Comparison of ENCODE assay signal across 8 cellular contexts in the genomic region with DNA sequence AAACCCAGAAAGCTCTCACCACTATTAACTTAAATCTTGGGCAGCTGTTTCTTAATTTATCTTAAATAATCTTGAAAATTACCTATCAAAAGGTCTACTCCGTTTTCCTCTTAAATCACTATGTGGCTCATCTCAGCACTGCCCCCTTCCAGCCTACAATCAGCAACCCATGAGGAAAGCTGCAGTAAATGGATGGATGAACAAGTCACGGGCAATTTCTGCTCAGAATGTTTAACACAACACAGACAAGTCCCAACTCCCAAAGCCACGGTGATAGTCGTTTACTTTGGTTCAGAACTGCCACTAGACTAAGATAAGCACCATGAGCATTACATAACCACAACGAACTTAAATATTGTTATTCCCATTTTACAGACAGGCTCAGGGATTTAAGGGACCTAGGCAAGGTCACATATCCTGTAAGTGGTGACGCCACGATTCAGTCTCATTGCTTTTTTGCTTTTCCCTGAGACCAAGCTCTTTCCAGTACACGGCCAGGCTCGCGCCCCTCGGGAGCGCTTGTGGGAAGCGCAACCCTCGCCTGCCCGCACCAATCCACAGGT. TPM values are rescaled to one million over a fixed set of nuclear protein-coding genes. Genes with fewer than 3 reads are reported as not detected.
DNase-seq lines count a peak whose midpoint lies in the region; ATAC-seq, FAIRE-seq and TF ChIP-seq lines count a peak whose summit lies in the region.

No MANE protein-coding gene starts in this region.

- H3K4me3 ChIP-seq in GM23248 (peak overlapping the region; percentile 88), H1 (ENCODE audit: extremely low read depth in 1 of 4, insufficient read depth in 2 of 4, low read depth in 3 of 4, low read length in 4 of 4) (peak overlapping the region; percentile 80 to 97 (median 87))

- no peak for FAIRE-seq in H1 (lab: Jason Lieb, UNC)
- FAIRE-seq in RCC 7860 (lab: Jason Lieb, UNC) = no peak

- no peak overlapping the region for H3K23ac ChIP-seq in H1 (ENCODE audit: insufficient read length)

- no peaks in the 10 kb centered on the region for H3K36me3 Mint-ChIP-seq in naive B cell

- H4K91ac ChIP-seq in H1 (replicated peaks; ENCODE audit: insufficient read length, low read length) = no peak overlapping the region

- H4K20me1 ChIP-seq in GM23248 (ENCODE audit: insufficient read depth) (peaks cover 5% of the 10 kb centered on the region; the same call in 1 of the 2 replicates), H1 (replicated peaks in 1 of 2; ENCODE audit: control insufficient read depth in 1 of 2, insufficient read depth in 2 of 2, low read length in 2 of 2) (peaks cover 11 to 15% of the 10 kb centered on the region in 2 experiments)

- H3K27ac ChIP-seq in GM23248 = peak overlapping the region; percentile 98
- peak overlapping the region; percentile 89 for H3K27ac ChIP-seq in H1 (ENCODE audit: low read depth, low read length)

- no peaks in the 10 kb centered on the region for H3K9me2 ChIP-seq in GM23248 (ENCODE audit: insufficient read depth)

- peak overlapping the region; percentile 68; the same call in 1 of the 2 replicates for H3K18ac ChIP-seq in H1 (ENCODE audit: extremely low read depth, low read length)

- H3F3A ChIP-seq in GM23248 (ENCODE audit: insufficient read depth) = peaks cover 29% of the 10 kb centered on the region

- 1 to 6% methylated on average over 11 to 15 of the region's 15 CpGs for WGBS in GM23248 (ENCODE audit: low coverage in 1 of 2, low lambda C conversion rate in 2 of 2, missing lambda C conversion rate in 2 of 2), 2 experiments
- 3% methylated on average over 15 of the region's 15 CpGs; no CpG with 5 or more reads in 1 of the 2 experiments for WGBS in H1 (ENCODE audit: extremely low coverage in 1 of 2, insufficient coverage in 1 of 2, insufficient read length in 1 of 2, insufficient replicate concordance in 2 of 2, low coverage in 1 of 2, low lambda C conversion rate in 2 of 2, missing lambda C conversion rate in 1 of 2), 2 experiments

- TF ChIP-seq EP300 in H1 (IDR thresholded peaks at IDR 0.05; ENCODE audit: borderline replicate concordance in 1 of 2, low read depth in 2 of 2, low read length in 2 of 2) = no peak

- H3K27ac Mint-ChIP-seq in naive B cell = peak overlapping the region; percentile 3 to 98 (median 89)

- H2BK120ac ChIP-seq in H1 (replicated peaks; ENCODE audit: low read depth, low read length) = no peak overlapping the region

- no peak for TF ChIP-seq RAD21 in H1 (IDR thresholded peaks at IDR 0.05 in 1 of 2, conservative IDR thresholded peaks at IDR 0.05 in 1 of 2; ENCODE audit: low read depth in 2 of 2, low read length in 2 of 2)

- H3K27me3 ChIP-seq in GM23248 (replicated peaks; ENCODE audit: insufficient read depth) (no peaks in the 10 kb centered on the region), H1 (replicated peaks in 1 of 4; ENCODE audit: control insufficient read depth in 3 of 4, extremely low read depth in 1 of 4, insufficient read depth in 3 of 4, low read length in 3 of 4) (no peaks in the 10 kb centered on the region)

- no peaks in the 10 kb centered on the region for H3K27me3 Mint-ChIP-seq in naive B cell

- peak; percentile 40 for DNase-seq in EL
- peak; percentile 66 for DNase-seq in GM23248
- peak; percentile 5 for DNase-seq in RPMI8226
- DNase-seq in H1 (ENCODE audit: low read depth in 1 of 2, low spot score in 2 of 2) = no peak
- peak; percentile 5 for DNase-seq in naive B cell
- no peak for DNase-seq in RCC 7860 (ENCODE audit: low spot score)
- DNase-seq in COLO829 (ENCODE audit: low spot score) = no peak

- peak overlapping the region; percentile 90 for H2BK5ac ChIP-seq in H1 (ENCODE audit: low read depth, low read length)

- H3K4me1 ChIP-seq in GM23248 (ENCODE audit: insufficient read depth) (peaks cover 14% of the 10 kb centered on the region; the same call in 1 of the 2 replicates), H1 (replicated peaks in 1 of 4; ENCODE audit: control insufficient read depth in 3 of 4, insufficient read depth in 4 of 4, low read length in 3 of 4) (peaks cover 0 to 3% (median 0%) of the 10 kb centered on the region in 4 experiments; a peak in 2 of 7 replicates)

- H3K9ac ChIP-seq in GM23248 (peak overlapping the region; percentile 97), H1 (replicated peaks in 1 of 4; ENCODE audit: extremely low read depth in 1 of 4, low read depth in 3 of 4, low read length in 3 of 4) (peak overlapping the region; percentile 82 to 92 (median 88))

- H4K5ac ChIP-seq in H1 (ENCODE audit: insufficient read length, low read depth, low read length) = no peak overlapping the region

- H3K14ac ChIP-seq in H1 (ENCODE audit: insufficient read length) = no peak overlapping the region

- peak overlapping the region; percentile 24 for H3K56ac ChIP-seq in H1 (replicated peaks; ENCODE audit: insufficient read length, low read depth, low read length)

- peak overlapping the region; percentile 89 to 99 (median 96) for H3K4me3 Mint-ChIP-seq in naive B cell

- H3K79me2 ChIP-seq in GM23248 (ENCODE audit: insufficient read depth) = peaks cover 89% of the 10 kb centered on the region
- H3K79me2 ChIP-seq in H1 (ENCODE audit: control insufficient read depth in 1 of 2, insufficient read depth in 2 of 2, low read length in 2 of 2) = peaks cover 36 to 69% of the 10 kb centered on the region in 2 experiments

- TF ChIP-seq CTCF in H1 (IDR thresholded peaks at IDR 0.05; ENCODE audit: control extremely low read depth in 1 of 3, insufficient read depth in 1 of 3, low read depth in 1 of 3, low read length in 3 of 3) = peak in 1 of 3 experiments; percentile 22; a peak in 1 of 4 replicates

- in situ Hi-C loops in GM23248 (cut with MboI) = no loop called here

- POLR2A ChIA-PET in H1 (lab: Charles Lee; ENCODE audit: partially characterized antibody) = interaction anchor here (0.6 to 3.9 kb wide), 14 partner anchors 9 to 740 kb away, joined by 3 to 24 read pairs (median 6); partner anchors contain the start of genes DNAJA1, NDUFB6, NFX1 and RIGI

- H3K4ac ChIP-seq in H1 (replicated peaks; ENCODE audit: insufficient read length, low read depth, low read length) = no peak overlapping the region

- H2AFZ ChIP-seq in GM23248 (peak overlapping the region; percentile 87), H1 (ENCODE audit: low read length) (no peak overlapping the region)

- H3K23me2 ChIP-seq in H1 (ENCODE audit: low read depth, low read length) = peaks cover 9% of the 10 kb centered on the region

- no peaks in the 10 kb centered on the region; the same call in 1 of the 2 replicates for H3K79me1 ChIP-seq in H1 (ENCODE audit: low read depth, low read length)

- TF ChIP-seq POLR2A in H1 (IDR thresholded peaks at IDR 0.05; ENCODE audit: control extremely low read depth in 1 of 2, low read depth in 2 of 2, low read length in 2 of 2) = no peak; a peak in 1 of 3 replicates

- H3K9me3 Mint-ChIP-seq in naive B cell = no peaks in the 10 kb centered on the region

- H2BK15ac ChIP-seq in H1 (ENCODE audit: low read length) = no peak overlapping the region

- ATAC-seq in naive B cell (ENCODE audit: low read depth in 2 of 2) (no peak), HG03108 (IDR thresholded peaks at IDR 0.05; ENCODE audit: unreplicated experiment) (no peak)

- H3K4me2 ChIP-seq in GM23248 (ENCODE audit: unreplicated experiment) (peak overlapping the region; percentile 94), H1 (ENCODE audit: insufficient read depth in 1 of 2, low read depth in 2 of 2, low read length in 2 of 2) (peak overlapping the region; percentile 70 to 80)

- H2AK5ac ChIP-seq in H1 (ENCODE audit: low read depth, low read length) = no peak overlapping the region

- H3K9me3 ChIP-seq in GM23248 (ENCODE audit: low read depth) (no peaks in the 10 kb centered on the region), H1 (ENCODE audit: insufficient read depth in 2 of 2, low read depth in 1 of 2, low read length in 1 of 2) (no peaks in the 10 kb centered on the region)

- CTCF ChIA-PET in H1 (lab: Charles Lee; ENCODE audit: partially characterized antibody) = interaction anchor here (0.6 to 3.8 kb wide), 9 partner anchors 14 to 172 kb away, joined by 3 to 18 read pairs (median 6); partner anchors contain the start of gene RIGI

- peak overlapping the region; percentile 94; the same call in 1 of the 2 replicates for H4K8ac ChIP-seq in H1 (ENCODE audit: extremely low read depth, insufficient read depth, low read length)

- H3K36me3 ChIP-seq in GM23248 (ENCODE audit: low read depth) (peaks cover 3% of the 10 kb centered on the region; the same call in 1 of the 2 replicates), H1 (ENCODE audit: control insufficient read depth in 2 of 4, insufficient read depth in 4 of 4, low read length in 3 of 4) (peaks cover 0 to 5% (median 0%) of the 10 kb centered on the region in 4 experiments; a peak in 1 of 8 replicates)

- H2BK20ac ChIP-seq in H1 (ENCODE audit: low read length) = no peak overlapping the region

- no peak overlapping the region for H2BK12ac ChIP-seq in H1 (ENCODE audit: low read depth, low read length)

- H3K4me1 Mint-ChIP-seq in naive B cell = peaks cover 19 to 56% (median 45%) of the 10 kb centered on the region in 3 donors

RNA-seq across cellular contexts. Expression of gene SMIM27, which starts 2.0 kb away (rescaled TPM):
- 0.51 and 4.1 TPM in 2 replicates for total RNA-seq in GM23248 (2014; rRNA removed; shearing (Covaris generic))
- polyA plus RNA-seq in GM23248 (2016; fragmentation: Nextera tagmentation; extraction: Ambion mirVana) (40.1 and 41.4 TPM in 2 replicates), H1 (2011; rRNA removed) (3.6 and 4.3 TPM in 2 replicates), naive B cell (ENCODE audit: low read depth in 6 of 6) (100 to 1,000 TPM in 1 of 6 donors, 10 to 100 TPM in 5; 28.8 to 107 (median 80.0) TPM)
- 15.8 and 18.1 TPM in 2 replicates for total RNA-seq in H1 (2021; fragmentation: NEBNext Ultra II Directional; extraction: Animal tissue kit (Norgen Biotek cat#: 25700))
- polyA plus RNA-seq in H1 (2011; cell fraction: cytosol; rRNA removed) = 6.0 TPM
- 9.2 TPM for polyA plus RNA-seq in H1 (2011; cell fraction: nucleus; rRNA removed)
- polyA plus RNA-seq in H1 (2012, experiment 1 of 2) = 16.2 to 37.6 TPM (median 29.0 TPM) in 4 replicates
- 23.2 TPM for polyA plus RNA-seq in H1 (2012, experiment 2 of 2)
- polyA plus RNA-seq in H1 (2013, experiment 1 of 2) = 31.7 TPM
- 30.1 TPM for polyA plus RNA-seq in H1 (2013, experiment 2 of 2)
- polyA minus RNA-seq in H1 (2011; rRNA and poly(A)+ RNA removed) = 1.3 and 2.4 TPM in 2 replicates
- polyA minus RNA-seq in H1 (2011; cell fraction: cytosol; rRNA and poly(A)+ RNA removed) = 5.6 TPM
- 6.8 TPM for polyA minus RNA-seq in H1 (2011; cell fraction: nucleus; rRNA and poly(A)+ RNA removed)

RNA-seq across cellular contexts. Expression of gene TOPORS, which starts 2.3 kb away (rescaled TPM):
- total RNA-seq in GM23248 (2014; rRNA removed; shearing (Covaris generic)) = 26.9 and 28.1 TPM in 2 replicates
- 16.4 and 18.7 TPM in 2 replicates for polyA plus RNA-seq in GM23248 (2016; fragmentation: Nextera tagmentation; extraction: Ambion mirVana)
- 26.9 and 30.7 TPM in 2 replicates for total RNA-seq in H1 (2021; fragmentation: NEBNext Ultra II Directional; extraction: Animal tissue kit (Norgen Biotek cat#: 25700))
- polyA plus RNA-seq in H1 (2011; rRNA removed) = 7.9 and 10.3 TPM in 2 replicates
- polyA plus RNA-seq in H1 (2011; cell fraction: cytosol; rRNA removed) = 15.7 TPM
- 7.2 TPM for polyA plus RNA-seq in H1 (2011; cell fraction: nucleus; rRNA removed)
- polyA plus RNA-seq in H1 (2012, experiment 1 of 2) = 14.6 to 24.7 TPM (median 16.4 TPM) in 4 replicates
- polyA plus RNA-seq in H1 (2012, experiment 2 of 2) = 1.0 TPM
- 33.6 TPM for polyA plus RNA-seq in H1 (2013, experiment 1 of 2)
- 32.3 TPM for polyA plus RNA-seq in H1 (2013, experiment 2 of 2)
- polyA minus RNA-seq in H1 (2011; rRNA and poly(A)+ RNA removed) = 33.0 and 45.2 TPM in 2 replicates
- polyA minus RNA-seq in H1 (2011; cell fraction: cytosol; rRNA and poly(A)+ RNA removed) = 18.3 TPM
- 36.2 TPM for polyA minus RNA-seq in H1 (2011; cell fraction: nucleus; rRNA and poly(A)+ RNA removed)
- 10 to 100 TPM; 22.5 to 39.9 (median 26.9) TPM for polyA plus RNA-seq in naive B cell (ENCODE audit: low read depth in 6 of 6)

RNA-seq across cellular contexts. Expression of gene NDUFB6, which starts 22.8 kb away (rescaled TPM):
- total RNA-seq in GM23248 (2014; rRNA removed; shearing (Covaris generic)) = 31.8 and 43.6 TPM in 2 replicates
- polyA plus RNA-seq in GM23248 (2016; fragmentation: Nextera tagmentation; extraction: Ambion mirVana) (172 and 175 TPM in 2 replicates), H1 (2011; rRNA removed) (43.6 and 55.8 TPM in 2 replicates), naive B cell (ENCODE audit: low read depth in 6 of 6) (10 to 100 TPM; 51.5 to 84.4 (median 60.3) TPM)
- 61.4 and 62.5 TPM in 2 replicates for total RNA-seq in H1 (2021; fragmentation: NEBNext Ultra II Directional; extraction: Animal tissue kit (Norgen Biotek cat#: 25700))
- 62.6 TPM for polyA plus RNA-seq in H1 (2011; cell fraction: cytosol; rRNA removed)
- 18.0 TPM for polyA plus RNA-seq in H1 (2011; cell fraction: nucleus; rRNA removed)
- 42.1 to 62.5 TPM (median 50.8 TPM) in 4 replicates for polyA plus RNA-seq in H1 (2012, experiment 1 of 2)
- polyA plus RNA-seq in H1 (2012, experiment 2 of 2) = 45.8 TPM
- polyA plus RNA-seq in H1 (2013, experiment 1 of 2) = 79.7 TPM
- 80.0 TPM for polyA plus RNA-seq in H1 (2013, experiment 2 of 2)
- 3.6 and 4.3 TPM in 2 replicates for polyA minus RNA-seq in H1 (2011; rRNA and poly(A)+ RNA removed)
- 42.2 TPM for polyA minus RNA-seq in H1 (2011; cell fraction: cytosol; rRNA and poly(A)+ RNA removed)
- 11.8 TPM for polyA minus RNA-seq in H1 (2011; cell fraction: nucleus; rRNA and poly(A)+ RNA removed)

RNA-seq across cellular contexts. Expression of gene RIGI, which starts 24.1 kb away (rescaled TPM):
- 5.4 and 8.2 TPM in 2 replicates for total RNA-seq in GM23248 (2014; rRNA removed; shearing (Covaris generic))
- 3.9 and 5.1 TPM in 2 replicates for polyA plus RNA-seq in GM23248 (2016; fragmentation: Nextera tagmentation; extraction: Ambion mirVana)
- total RNA-seq in H1 (2021; fragmentation: NEBNext Ultra II Directional; extraction: Animal tissue kit (Norgen Biotek cat#: 25700)) = 6.6 and 6.7 TPM in 2 replicates
- 1.5 and 3.1 TPM in 2 replicates for polyA plus RNA-seq in H1 (2011; rRNA removed)
- 3.1 TPM for polyA plus RNA-seq in H1 (2011; cell fraction: cytosol; rRNA removed)
- polyA plus RNA-seq in H1 (2011; cell fraction: nucleus; rRNA removed) = 1.5 TPM
- 4.3 to 10.0 TPM (median 5.9 TPM) in 4 replicates for polyA plus RNA-seq in H1 (2012, experiment 1 of 2)
- polyA plus RNA-seq in H1 (2012, experiment 2 of 2) = 0.31 TPM
- polyA plus RNA-seq in H1 (2013, experiment 1 of 2) = 5.4 TPM
- polyA plus RNA-seq in H1 (2013, experiment 2 of 2) = 5.2 TPM
- polyA minus RNA-seq in H1 (2011; rRNA and poly(A)+ RNA removed) = 4.2 and 5.3 TPM in 2 replicates
- 3.2 TPM for polyA minus RNA-seq in H1 (2011; cell fraction: cytosol; rRNA and poly(A)+ RNA removed)
- polyA minus RNA-seq in H1 (2011; cell fraction: nucleus; rRNA and poly(A)+ RNA removed) = 6.2 TPM
- 10 to 100 TPM in 5 of 6 donors, 1 to 10 TPM in 1; 7.9 to 21.5 (median 17.9) TPM for polyA plus RNA-seq in naive B cell (ENCODE audit: low read depth in 6 of 6)

Comparison
In these comparisons a context has a peak if more than half of its experiments do, and no peak if none do; other contexts are left out.
1. DNase-seq: peak in EL (single experiment), GM23248 (single experiment), RPMI8226 (single experiment) and naive B cell (single experiment); none in H1 (0 of 2), RCC 7860 (single experiment) and COLO829 (single experiment).